Comparison of ENCODE assay signal across 1 cellular context in genomic region chr4:186144180-186144579, GRCh38.
TF ChIP-seq lines count a peak whose summit lies in the region.

No MANE protein-coding gene starts in this region.

TF ChIP-seq in GM23338, 12 proteins besides CTCF, POLR2A, EP300 and RAD21 (continued from another document):
- TF ChIP-seq, protein P1, sequence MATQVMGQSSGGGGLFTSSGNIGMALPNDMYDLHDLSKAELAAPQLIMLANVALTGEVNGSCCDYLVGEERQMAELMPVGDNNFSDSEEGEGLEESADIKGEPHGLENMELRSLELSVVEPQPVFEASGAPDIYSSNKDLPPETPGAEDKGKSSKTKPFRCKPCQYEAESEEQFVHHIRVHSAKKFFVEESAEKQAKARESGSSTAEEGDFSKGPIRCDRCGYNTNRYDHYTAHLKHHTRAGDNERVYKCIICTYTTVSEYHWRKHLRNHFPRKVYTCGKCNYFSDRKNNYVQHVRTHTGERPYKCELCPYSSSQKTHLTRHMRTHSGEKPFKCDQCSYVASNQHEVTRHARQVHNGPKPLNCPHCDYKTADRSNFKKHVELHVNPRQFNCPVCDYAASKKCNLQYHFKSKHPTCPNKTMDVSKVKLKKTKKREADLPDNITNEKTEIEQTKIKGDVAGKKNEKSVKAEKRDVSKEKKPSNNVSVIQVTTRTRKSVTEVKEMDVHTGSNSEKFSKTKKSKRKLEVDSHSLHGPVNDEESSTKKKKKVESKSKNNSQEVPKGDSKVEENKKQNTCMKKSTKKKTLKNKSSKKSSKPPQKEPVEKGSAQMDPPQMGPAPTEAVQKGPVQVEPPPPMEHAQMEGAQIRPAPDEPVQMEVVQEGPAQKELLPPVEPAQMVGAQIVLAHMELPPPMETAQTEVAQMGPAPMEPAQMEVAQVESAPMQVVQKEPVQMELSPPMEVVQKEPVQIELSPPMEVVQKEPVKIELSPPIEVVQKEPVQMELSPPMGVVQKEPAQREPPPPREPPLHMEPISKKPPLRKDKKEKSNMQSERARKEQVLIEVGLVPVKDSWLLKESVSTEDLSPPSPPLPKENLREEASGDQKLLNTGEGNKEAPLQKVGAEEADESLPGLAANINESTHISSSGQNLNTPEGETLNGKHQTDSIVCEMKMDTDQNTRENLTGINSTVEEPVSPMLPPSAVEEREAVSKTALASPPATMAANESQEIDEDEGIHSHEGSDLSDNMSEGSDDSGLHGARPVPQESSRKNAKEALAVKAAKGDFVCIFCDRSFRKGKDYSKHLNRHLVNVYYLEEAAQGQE (IDR thresholded peaks at IDR 0.05; ENCODE audit: unreplicated experiment), result no peak
- 0 out of 2 replicates have a peak, but pooled peaks have one; percentile 46 for TF ChIP-seq ZNF114 (CRISPR knock-in tag; IDR thresholded peaks at IDR 0.05)
